Comparison of ENCODE assay signal across 37 cellular contexts in genomic region chr12:73067616-73068015, GRCh38.
"Had no signal": no experiment of that assay in that cellular context is flagged by ENCODE, and none has a peak within 500 bp of the region (broad histone marks: within the 10 kb centered on the region; RNA-seq: fewer than 3 reads in every experiment).

No MANE protein-coding gene starts in this region.

- DNase-seq: activated B cell treated with CpG ODN at 0.5 μM for 24 hours; activated CD4-positive, alpha-beta memory T cell treated with anti-CD3 and anti-CD28 coated beads for 36 hours; activated CD4-positive, alpha-beta T cell treated with anti-CD3 and anti-CD28 coated beads for 4 hours; activated CD4-positive, alpha-beta T cell treated with anti-CD3 and anti-CD28 coated beads, Interleukin-2, amount 10 ng/mL, durations not matched to agents 24 days and 14 days; activated CD4-positive, alpha-beta T cell treated with anti-CD3 and anti-CD28 coated beads, Interleukin-2, amount 50 U/mL, for 1 hour; activated CD4-positive, alpha-beta T cell treated with anti-CD3 and anti-CD28 coated beads, Interleukin-2, amount 50 U/mL, for 4 hours; activated CD4-positive, CD25-positive, alpha-beta regulatory T cell treated with anti-CD3 and anti-CD28 coated beads, Interleukin-2, amount 50 U/mL, for 72 hours; activated CD8-positive, alpha-beta memory T cell treated with anti-CD3 and anti-CD28 coated beads, Interleukin-2, amount 50 U/mL, for 4 hours; activated CD8-positive, alpha-beta T cell treated with anti-CD3 and anti-CD28 coated beads for 36 hours; activated effector memory CD4-positive, alpha-beta T cell treated with anti-CD3 and anti-CD28 coated beads, Interleukin-2, amount 50 U/mL, for 16 hours; activated gamma-delta T cell treated with Interleukin-2 at 50 U/mL for 16 hours; activated naive CD4-positive, alpha-beta T cell; activated naive CD4-positive, alpha-beta T cell treated with anti-CD3 and anti-CD28 coated beads for 36 hours; activated naive CD4-positive, alpha-beta T cell treated with anti-CD3 and anti-CD28 coated beads, Interleukin-2, amount 50 U/mL, for 16 hours; activated naive CD8-positive, alpha-beta T cell treated with anti-CD3 and anti-CD28 coated beads for 36 hours; activated T-cell treated with anti-CD3 and anti-CD28 coated beads for 4 hours; activated T-cell treated with anti-CD3 and anti-CD28 coated beads, Interleukin-2, amount 50 U/mL, for 1 hour; activated T-cell treated with anti-CD3 and anti-CD28 coated beads, Interleukin-2, amount 50 U/mL, for 4 hours; activated T-cell treated with anti-CD3 and anti-CD28 coated beads, Interleukin-2, amount 50 U/mL, for 72 hours; adrenal gland; amniotic stem cell; aorta; body of pancreas; brain microvascular endothelial cell; central memory CD4-positive, alpha-beta T cell; T-helper 1 cell; T-helper 2 cell; T-helper 9 cell had no signal

- FAIRE-seq: astrocyte, TTC549 had no signal

- H3K27ac ChIP-seq: adrenal gland, body of pancreas, brain microvascular endothelial cell, breast epithelium, VCaP had no signal

- H3K4me1 Mint-ChIP-seq: activated B cell treated with CpG ODN at 0.5 μM for 24 hours; activated CD4-positive, alpha-beta T cell treated with anti-CD3 and anti-CD28 coated beads, Interleukin-2, amount 10 ng/mL, durations not matched to agents 24 days and 14 days; activated naive CD8-positive, alpha-beta T cell treated with anti-CD3 and anti-CD28 coated beads for 36 hours; activated T-helper 17 cell treated with anti-CD3 and anti-CD28 coated beads, Interleukin-2, amount 50 U/mL, for 72 hours had no signal

- H3K4me1 ChIP-seq: adrenal gland, body of pancreas, breast epithelium had no signal

- H3K9me3 Mint-ChIP-seq: activated CD4-positive, alpha-beta T cell treated with anti-CD3 and anti-CD28 coated beads, Interleukin-2, amount 10 ng/mL, durations not matched to agents 24 days and 14 days; activated T-helper 1 cell treated with anti-CD3 and anti-CD28 coated beads, Interleukin-12 subunit alpha, Interleukin-12 subunit beta, Interleukin-2, Interleukin-4 antibody, amounts not matched to agents 30 ng/mL and 10 ng/mL and 1 ng/mL, durations not matched to agents 14 hours and 24 hours and 36 hours had no signal

- H3K9me3 ChIP-seq: adrenal gland, body of pancreas, breast epithelium had no signal

- H3K27me3 ChIP-seq: adrenal gland, body of pancreas, brain microvascular endothelial cell, breast epithelium had no signal

- H3K27me3 Mint-ChIP-seq: activated B cell treated with CpG ODN at 0.5 μM for 24 hours; activated CD4-positive, alpha-beta memory T cell treated with anti-CD3 and anti-CD28 coated beads for 36 hours; activated CD4-positive, alpha-beta T cell treated with anti-CD3 and anti-CD28 coated beads, Interleukin-2, amount 10 ng/mL, durations not matched to agents 24 days and 14 days; activated CD8-positive, alpha-beta T cell treated with anti-CD3 and anti-CD28 coated beads for 36 hours; activated naive CD8-positive, alpha-beta T cell treated with anti-CD3 and anti-CD28 coated beads for 36 hours; activated T-helper 17 cell treated with anti-CD3 and anti-CD28 coated beads, Interleukin-2, amount 50 U/mL, for 72 hours had no signal

- H3K27ac Mint-ChIP-seq: activated B cell treated with CpG ODN at 0.5 μM for 24 hours; activated CD4-positive, alpha-beta memory T cell treated with anti-CD3 and anti-CD28 coated beads for 36 hours; activated CD4-positive, alpha-beta T cell treated with anti-CD3 and anti-CD28 coated beads, Interleukin-2, amount 10 ng/mL, durations not matched to agents 24 days and 14 days; activated CD8-positive, alpha-beta T cell treated with anti-CD3 and anti-CD28 coated beads for 36 hours; activated naive CD4-positive, alpha-beta T cell treated with anti-CD3 and anti-CD28 coated beads for 36 hours; activated naive CD4-positive, alpha-beta T cell treated with anti-CD3 and anti-CD28 coated beads, Interleukin-2, amount 50 U/mL, for 72 hours; activated naive CD8-positive, alpha-beta T cell treated with anti-CD3 and anti-CD28 coated beads for 36 hours; activated T-cell treated with anti-CD3 and anti-CD28 coated beads, Interleukin-2, amount 50 U/mL, for 72 hours; activated T-helper 1 cell treated with anti-CD3 and anti-CD28 coated beads, Interleukin-12 subunit alpha, Interleukin-12 subunit beta, Interleukin-2, Interleukin-4 antibody, amounts not matched to agents 30 ng/mL and 10 ng/mL and 1 ng/mL, durations not matched to agents 14 hours and 24 hours and 36 hours; activated T-helper 17 cell treated with anti-CD3 and anti-CD28 coated beads, Interleukin-2, amount 50 U/mL, for 72 hours; T-helper 1 cell treated with Interleukin-12 subunit alpha and Interleukin-12 subunit beta and Interleukin-4 antibody, amounts not matched to agents 30 μg/mL and 1 μg/mL, for 36 hours; T-helper 2 cell treated with Interferon-gamma antibody and Interleukin-4, amounts not matched to agents 5 μg/mL and 100 μg/mL, for 36 hours had no signal

- H3K4me3 ChIP-seq: adrenal gland, body of pancreas, breast epithelium had no signal

- H3K4me3 Mint-ChIP-seq: activated B cell treated with CpG ODN at 0.5 μM for 24 hours; activated CD4-positive, alpha-beta memory T cell treated with anti-CD3 and anti-CD28 coated beads for 36 hours; activated CD4-positive, alpha-beta T cell treated with anti-CD3 and anti-CD28 coated beads, Interleukin-2, amount 10 ng/mL, durations not matched to agents 24 days and 14 days; activated CD8-positive, alpha-beta T cell treated with anti-CD3 and anti-CD28 coated beads for 36 hours; activated naive CD4-positive, alpha-beta T cell treated with anti-CD3 and anti-CD28 coated beads for 36 hours; activated naive CD8-positive, alpha-beta T cell treated with anti-CD3 and anti-CD28 coated beads for 36 hours; activated T-cell treated with anti-CD3 and anti-CD28 coated beads, Interleukin-2, amount 50 U/mL, for 4 hours; activated T-cell treated with anti-CD3 and anti-CD28 coated beads, Interleukin-2, amount 50 U/mL, for 72 hours; activated T-helper 1 cell treated with anti-CD3 and anti-CD28 coated beads, Interleukin-12 subunit alpha, Interleukin-12 subunit beta, Interleukin-2, Interleukin-4 antibody, amounts not matched to agents 30 ng/mL and 10 ng/mL and 1 ng/mL, durations not matched to agents 14 hours and 24 hours and 36 hours; activated T-helper 17 cell treated with anti-CD3 and anti-CD28 coated beads, Interleukin-2, amount 50 U/mL, for 72 hours; T-helper 1 cell treated with Interleukin-12 subunit alpha and Interleukin-12 subunit beta and Interleukin-4 antibody, amounts not matched to agents 30 μg/mL and 1 μg/mL, for 36 hours; T-helper 2 cell treated with Interferon-gamma antibody and Interleukin-4, amounts not matched to agents 5 μg/mL and 100 μg/mL, for 36 hours had no signal

- H3K36me3 ChIP-seq: adrenal gland, brain microvascular endothelial cell, breast epithelium had no signal

- H3K36me3 Mint-ChIP-seq: activated CD4-positive, alpha-beta memory T cell treated with anti-CD3 and anti-CD28 coated beads for 36 hours; activated naive CD4-positive, alpha-beta T cell treated with anti-CD3 and anti-CD28 coated beads, Interleukin-2, amount 50 U/mL, for 72 hours; activated naive CD8-positive, alpha-beta T cell treated with anti-CD3 and anti-CD28 coated beads for 36 hours had no signal

- ATAC-seq: activated CD8-positive, alpha-beta T cell treated with anti-CD3 and anti-CD28 coated beads for 36 hours; activated naive CD4-positive, alpha-beta T cell treated with anti-CD3 and anti-CD28 coated beads, Interleukin-2, amount 50 U/mL, for 72 hours; activated T-cell treated with anti-CD3 and anti-CD28 coated beads, Interleukin-2, amount 50 U/mL, for 4 hours; activated T-cell treated with anti-CD3 and anti-CD28 coated beads, Interleukin-2, amount 50 U/mL, for 72 hours; activated T-helper 17 cell treated with anti-CD3 and anti-CD28 coated beads, Interleukin-2, amount 50 U/mL, for 72 hours; body of pancreas had no signal
